ENCODE assay signal across 1 cellular context in genomic region chr10:19815478-19816419, GRCh38.
TF ChIP-seq lines count a peak whose summit lies in the region.

No MANE protein-coding gene starts in this region.

TF ChIP-seq in GM12878, 131 proteins besides CTCF, POLR2A, EP300 and RAD21 (continued from another document):
- TF ChIP-seq PRDM15 (CRISPR knock-in tag; IDR thresholded peaks at IDR 0.05), result no peak
- no peak for TF ChIP-seq BMI1 (IDR thresholded peaks at IDR 0.05; ENCODE audit: borderline replicate concordance)
TF ChIP-seq in GM12878: peak in this region for 0.
